Comparison of ENCODE assay signal across 33 cellular contexts in the genomic region with DNA sequence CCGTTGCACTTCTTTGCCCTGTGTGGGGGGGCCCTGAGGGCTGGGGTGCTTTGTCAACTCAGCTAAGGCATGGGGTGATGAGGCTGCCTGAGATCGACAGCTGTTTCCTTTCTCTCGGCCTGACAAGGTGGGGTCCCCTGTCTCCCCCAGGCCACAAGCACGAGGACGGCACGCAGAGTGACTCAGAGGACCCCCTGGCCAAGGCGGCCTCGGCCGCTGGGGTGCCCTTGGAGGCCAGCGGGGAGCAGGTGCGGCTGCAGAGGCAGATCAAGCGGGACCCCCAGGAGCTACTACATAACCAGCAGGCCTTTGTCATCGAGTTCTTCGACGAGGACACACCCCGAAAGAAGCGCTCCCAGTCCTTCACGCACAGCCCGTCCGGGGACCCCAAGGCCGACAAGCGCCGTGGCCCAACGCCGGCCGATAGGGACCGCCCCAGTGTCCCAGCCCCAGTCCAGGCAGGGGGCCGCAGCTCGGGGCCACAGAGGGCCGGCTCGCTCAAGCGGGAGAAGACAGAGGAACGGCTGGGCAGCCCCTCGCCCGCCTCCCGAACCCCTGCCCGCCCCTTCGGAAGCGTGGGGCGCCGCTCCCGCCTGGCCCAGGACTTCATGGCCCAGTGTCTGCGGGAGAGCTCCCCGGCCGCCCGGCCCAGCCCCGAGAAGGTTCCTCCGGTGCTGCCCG. TPM values are rescaled to one million over a fixed set of nuclear protein-coding genes. Genes with fewer than 3 reads are reported as not detected.
DNase-seq lines count a peak whose midpoint lies in the region; ATAC-seq, FAIRE-seq and TF ChIP-seq lines count a peak whose summit lies in the region.
"Had no signal": no experiment of that assay in that cellular context is flagged by ENCODE, and none has a peak within 500 bp of the region (broad histone marks: within the 10 kb centered on the region; RNA-seq: fewer than 3 reads in every experiment).

No MANE protein-coding gene starts in this region.

- no peaks in the 10 kb centered on the region for H3K27me3 Mint-ChIP-seq in chondrocyte (ENCODE audit: low read depth)
- H3K27me3 Mint-ChIP-seq: activated naive CD4-positive, alpha-beta T cell treated with anti-CD3 and anti-CD28 coated beads, Interleukin-2, amount 10 ng/mL, durations not matched to agents 7 days and 5 days had no signal

- no peak for FAIRE-seq in HepG2 (lab: Jason Lieb, UNC)
- FAIRE-seq: GM12878 had no signal

- no peak for TF ChIP-seq EP300 in HepG2 (IDR thresholded peaks at IDR 0.05; ENCODE audit: low read depth in 2 of 2, low read length in 2 of 2)
- TF ChIP-seq EP300 in HepG2 (CRISPR knock-in tag; IDR thresholded peaks at IDR 0.05; ENCODE audit: borderline replicate concordance) = no peak

- TF ChIP-seq RAD21 in HepG2 (CRISPR knock-in tag; IDR thresholded peaks at IDR 0.05) = no peak

- in situ Hi-C loops in HepG2 (cut with HindIII; ENCODE audit: extremely low pct_ligation_motif_present, low pct_unique_long_range_greater_than_20kb) = no loop called here

- H3K4me1 ChIP-seq in HepG2 (ENCODE audit: insufficient read depth, low read length) (no peaks in the 10 kb centered on the region), colonic mucosa (no peaks in the 10 kb centered on the region), OCI-LY7 (ENCODE audit: insufficient read depth, low read length, poor library complexity, severe bottlenecking) (no peaks in the 10 kb centered on the region)
- H3K4me1 ChIP-seq: adrenal gland, body of pancreas, vagina had no signal

- ATAC-seq in HepG2 = no peak
- ATAC-seq in HG03442 (IDR thresholded peaks at IDR 0.05; ENCODE audit: unreplicated experiment) = no peak
- ATAC-seq: body of pancreas, GM12878, sciatic nerve had no signal

- H3K4me3 ChIP-seq in HepG2 (replicated peaks in 1 of 3; ENCODE audit: insufficient read depth in 1 of 3, low read depth in 2 of 3, low read length in 3 of 3) (no peak overlapping the region), colonic mucosa (no peak overlapping the region), OCI-LY7 (ENCODE audit: low read depth, low read length, poor library complexity, severe bottlenecking) (no peak overlapping the region)
- H3K4me3 ChIP-seq: adrenal gland, body of pancreas, GM12878, hepatocyte, neural progenitor cell, SJCRH30, tibial artery, vagina had no signal

- no peaks in the 10 kb centered on the region for H4K20me1 ChIP-seq in HepG2 (ENCODE audit: insufficient read depth, low read length)
- no peaks in the 10 kb centered on the region for H4K20me1 ChIP-seq in OCI-LY7 (ENCODE audit: insufficient read depth, low read length)

- no peak overlapping the region for H3K4me3 Mint-ChIP-seq in chondrocyte (ENCODE audit: unreplicated experiment)
- H3K4me3 Mint-ChIP-seq: activated naive CD4-positive, alpha-beta T cell treated with anti-CD3 and anti-CD28 coated beads, Interleukin-2, amount 10 ng/mL, durations not matched to agents 7 days and 5 days; neural progenitor cell had no signal

- no peaks in the 10 kb centered on the region for H3K4me1 Mint-ChIP-seq in chondrocyte (ENCODE audit: low read depth)
- H3K4me1 Mint-ChIP-seq: activated naive CD4-positive, alpha-beta T cell treated with anti-CD3 and anti-CD28 coated beads, Interleukin-2, amount 10 ng/mL, durations not matched to agents 7 days and 5 days had no signal

- H3K79me2 ChIP-seq in HepG2 (ENCODE audit: insufficient read depth, low read length) (no peaks in the 10 kb centered on the region), OCI-LY7 (ENCODE audit: insufficient read depth, low read depth, low read length) (no peaks in the 10 kb centered on the region)
- H3K79me2 ChIP-seq: hepatocyte had no signal

- H3K27ac ChIP-seq in HepG2 (ENCODE audit: extremely low read length, insufficient read depth, low read length) (no peak overlapping the region), colonic mucosa (no peak overlapping the region), OCI-LY7 (ENCODE audit: low read depth, low read length, poor library complexity, severe bottlenecking) (no peak overlapping the region)
- H3K27ac ChIP-seq: adrenal gland, body of pancreas, hepatocyte, neural progenitor cell, SJCRH30, tibial artery, vagina had no signal

- H3K36me3 ChIP-seq in HepG2 (replicated peaks in 1 of 2; ENCODE audit: control insufficient read depth in 1 of 2, insufficient read depth in 2 of 2, low read length in 2 of 2) (peaks cover 13 to 21% of the 10 kb centered on the region in 2 experiments; a peak in 3 of 5 replicates), colonic mucosa (peaks cover 3% of the 10 kb centered on the region), OCI-LY7 (ENCODE audit: insufficient read depth, low read length) (no peaks in the 10 kb centered on the region)
- H3K36me3 ChIP-seq: neural progenitor cell, SJCRH30 had no signal

- peak; percentile 1 for DNase-seq in stimulated activated CD4-positive, alpha-beta T cell treated with anti-CD3 and anti-CD28 coated beads, Interleukin-4, amount 100 ng/mL, for 1 hour
- DNase-seq in stimulated activated CD4-positive, alpha-beta T cell treated with anti-CD3 and anti-CD28 coated beads, Interleukin-1b, Interleukin-23, amount 100 ng/mL, for 48 hours = no peak
- DNase-seq in chondrocyte (ENCODE audit: low spot score) (peak; percentile 94), HepG2 (ENCODE audit: low spot score) (no peak), colonic mucosa (no peak), OCI-LY7 (ENCODE audit: low spot score) (no peak)
- DNase-seq: activated CD4-positive, alpha-beta T cell treated with anti-CD3 and anti-CD28 coated beads, Interleukin-2, amount 50 U/mL, for 4 hours; C1 segment of cervical spinal cord; cerebellar nuclear complex; DMS153; foreskin melanocyte; IMR-90; mesenchymal stem cell; MV-4-11; NCI-H1436; NCI-H2081; NCI-H345; stimulated activated CD4-positive, alpha-beta T cell treated with anti-CD3 and anti-CD28 coated beads, Interleukin-12 subunit alpha, Interleukin-12 subunit beta, amount 100 ng/mL, for 4 hours; stimulated activated CD4-positive, alpha-beta T cell treated with anti-CD3 and anti-CD28 coated beads, Interleukin-4, amount 100 ng/mL, for 24 hours; SW 1271; tibial artery had no signal

- no peak overlapping the region for H3K27ac Mint-ChIP-seq in chondrocyte (ENCODE audit: unreplicated experiment)
- H3K27ac Mint-ChIP-seq: activated naive CD4-positive, alpha-beta T cell treated with anti-CD3 and anti-CD28 coated beads, Interleukin-2, amount 10 ng/mL, durations not matched to agents 7 days and 5 days; neural progenitor cell had no signal

- BruUV-seq in HepG2 (replicated peaks; lab: Mats Ljungman, UMichigan) (TSS peak; percentile 47), OCI-LY7 (replicated peaks; lab: Mats Ljungman, UMichigan) (no TSS peak)

- no peaks in the 10 kb centered on the region for H3K9me3 Mint-ChIP-seq in chondrocyte (ENCODE audit: low read depth)
- H3K9me3 Mint-ChIP-seq: activated naive CD4-positive, alpha-beta T cell treated with anti-CD3 and anti-CD28 coated beads, Interleukin-2, amount 10 ng/mL, durations not matched to agents 7 days and 5 days; neural progenitor cell had no signal

- 96% methylated on average over 11 of the region's 49 CpGs for WGBS in HepG2 (ENCODE audit: low lambda C conversion rate)

- CTCF ChIA-PET in HepG2 (lab: Yijun Ruan, JAX; ENCODE audit: low intra/inter-chr PET ratio, low total read pairs) (no interaction called here), OCI-LY7 (lab: Charles Lee; ENCODE audit: unreplicated experiment) (no interaction called here)

- POLR2A ChIA-PET in HepG2 (lab: Yijun Ruan, JAX) (no interaction called here), OCI-LY7 (lab: Charles Lee) (no interaction called here)

- no peaks in the 10 kb centered on the region for H3K27me3 ChIP-seq in HepG2 (ENCODE audit: control insufficient read depth in 1 of 2, insufficient read depth in 2 of 2, low read length in 2 of 2)
- no peaks in the 10 kb centered on the region for H3K27me3 ChIP-seq in colonic mucosa
- H3K27me3 ChIP-seq: adrenal gland, body of pancreas, hepatocyte, neural progenitor cell, SJCRH30, tibial artery, vagina had no signal

- H3K9me3 ChIP-seq in HepG2 (ENCODE audit: low read length) (no peaks in the 10 kb centered on the region), colonic mucosa (no peaks in the 10 kb centered on the region), OCI-LY7 (ENCODE audit: low read length) (no peaks in the 10 kb centered on the region)
- H3K9me3 ChIP-seq: adrenal gland, body of pancreas, SJCRH30, tibial artery, vagina had no signal

- intact Hi-C loops in HepG2 (cut with micrococcal nuclease; ENCODE audit: unreplicated experiment) = no loop called here
- intact Hi-C loops in colonic mucosa (cut with DNase I) = no loop called here
- intact Hi-C loops in OCI-LY7 (cut with micrococcal nuclease; ENCODE audit: unreplicated experiment) = no loop called here

- H3K9ac ChIP-seq in HepG2 (ENCODE audit: insufficient read depth, low read depth, low read length) (no peak overlapping the region), colonic mucosa (ENCODE audit: low read depth in 2 of 2, low read length in 2 of 2) (no peak overlapping the region)
- H3K9ac ChIP-seq: neural progenitor cell had no signal

- H3K9me2 ChIP-seq in OCI-LY7 (ENCODE audit: insufficient read depth, low read length) = no peaks in the 10 kb centered on the region

- H2AFZ ChIP-seq in HepG2 (ENCODE audit: low read length) (no peak overlapping the region), OCI-LY7 (ENCODE audit: low read length) (no peak overlapping the region)
- H2AFZ ChIP-seq: hepatocyte, neural progenitor cell had no signal

- H3K4me2 ChIP-seq in HepG2 (ENCODE audit: low read depth, low read length) = no peak overlapping the region
- H3K4me2 ChIP-seq in OCI-LY7 (ENCODE audit: low read length) = no peak overlapping the region
- H3K4me2 ChIP-seq: hepatocyte, neural progenitor cell had no signal

- peaks cover 9% of the 10 kb centered on the region for H3K36me3 Mint-ChIP-seq in chondrocyte (ENCODE audit: low read depth)
- H3K36me3 Mint-ChIP-seq: activated naive CD4-positive, alpha-beta T cell treated with anti-CD3 and anti-CD28 coated beads, Interleukin-2, amount 10 ng/mL, durations not matched to agents 7 days and 5 days; neural progenitor cell had no signal

- TF ChIP-seq CTCF in chondrocyte (IDR thresholded peaks at IDR 0.05) (no peak), HepG2 (CRISPR knock-in tag; IDR thresholded peaks at IDR 0.05) (no peak), colonic mucosa (IDR thresholded peaks at IDR 0.05) (no peak), OCI-LY7 (conservative IDR thresholded peaks at IDR 0.05; ENCODE audit: low read length) (no peak)

- TF ChIP-seq POLR2A in HepG2 (IDR thresholded peaks at IDR 0.05; ENCODE audit: insufficient read depth in 1 of 2, low read depth in 2 of 2, low read length in 2 of 2) = no peak

RNA-seq across cellular contexts. Expression of gene CEP170B, which starts 18.8 kb away (rescaled TPM):
- total RNA-seq in chondrocyte (31.7 to 39.6 TPM (median 39.2 TPM) in 3 replicates), HepG2 (2016; rRNA removed; fragmentation: Illumina TruSeq; extraction: Trizol) (4.4 and 8.8 TPM in 2 replicates), colonic mucosa (100 to 1,000 TPM in 1 of 2 donors, 10 to 100 TPM in 1; 57.2 to 110 TPM), OCI-LY7 (2022) (0.09 and 0.10 TPM in 2 replicates)
- total RNA-seq in HepG2 (2016; cell fraction: cytosol; rRNA removed; fragmentation: Illumina TruSeq; extraction: Trizol; ENCODE audit: low read depth) = 1.9 and 3.8 TPM in 2 replicates
- total RNA-seq in HepG2 (2016; cell fraction: insoluble cytoplasmic fraction; rRNA removed; fragmentation: Illumina TruSeq; extraction: Trizol) = 3.5 and 8.9 TPM in 2 replicates
- total RNA-seq in HepG2 (2016; cell fraction: membrane; rRNA removed; fragmentation: Illumina TruSeq; extraction: Trizol) = 2.8 and 3.2 TPM in 2 replicates
- 7.2 and 8.8 TPM in 2 replicates for total RNA-seq in HepG2 (2016; cell fraction: nucleus; rRNA removed; fragmentation: Illumina TruSeq; extraction: Trizol)
- 4.3 and 6.2 TPM in 2 replicates for polyA plus RNA-seq in HepG2 (2011; rRNA removed)
- 3.5 and 4.9 TPM in 2 replicates for polyA plus RNA-seq in HepG2 (2011; cell fraction: cytosol; rRNA removed)
- 25.2 and 37.7 TPM in 2 replicates for polyA plus RNA-seq in HepG2 (2011; cell fraction: nucleus; rRNA removed)
- polyA plus RNA-seq in HepG2 (2012) = 7.4 and 10.5 TPM in 2 replicates
- polyA plus RNA-seq in HepG2 (2016; cell fraction: cytosol; fragmentation: Illumina TruSeq; extraction: Trizol; ENCODE audit: low read depth) = 0.50 and 0.58 TPM in 2 replicates
- 4.9 and 7.1 TPM in 2 replicates for polyA plus RNA-seq in HepG2 (2016; cell fraction: insoluble cytoplasmic fraction; fragmentation: Illumina TruSeq; extraction: Trizol; ENCODE audit: low read depth)
- polyA plus RNA-seq in HepG2 (2016; cell fraction: membrane; fragmentation: Illumina TruSeq; extraction: Trizol; ENCODE audit: low read depth) = 1.8 and 2.2 TPM in 2 replicates
- 43.8 and 50.2 TPM in 2 replicates for polyA plus RNA-seq in HepG2 (2016; cell fraction: nucleus; fragmentation: Illumina TruSeq; extraction: Trizol; ENCODE audit: insufficient read depth, low read depth)
- 6.4 and 7.9 TPM in 2 replicates for polyA minus RNA-seq in HepG2 (2011; rRNA and poly(A)+ RNA removed; ENCODE audit: low replicate concordance)
- polyA minus RNA-seq in HepG2 (2011; cell fraction: cytosol; rRNA and poly(A)+ RNA removed) = 4.6 and 7.0 TPM in 2 replicates
- 4.1 and 5.7 TPM in 2 replicates for polyA minus RNA-seq in HepG2 (2011; cell fraction: nucleus; rRNA and poly(A)+ RNA removed)
- total RNA-seq in OCI-LY7 (2014; rRNA removed; shearing (Covaris generic)) = 0.16 TPM in 1 of 2 replicates, not detected in the other

RNA-seq across cellular contexts. Expression of gene PLD4, which starts 40.9 kb away (rescaled TPM):
- 0.07 to 0.10 TPM in 2 of 3 replicates, not detected in the other for total RNA-seq in chondrocyte
- not detected in 2 replicates for total RNA-seq in HepG2 (2016; rRNA removed; fragmentation: Illumina TruSeq; extraction: Trizol)
- total RNA-seq in HepG2 (2016; cell fraction: cytosol; rRNA removed; fragmentation: Illumina TruSeq; extraction: Trizol; ENCODE audit: low read depth) = not detected in 2 replicates
- total RNA-seq in HepG2 (2016; cell fraction: insoluble cytoplasmic fraction; rRNA removed; fragmentation: Illumina TruSeq; extraction: Trizol) = not detected in 2 replicates
- total RNA-seq in HepG2 (2016; cell fraction: membrane; rRNA removed; fragmentation: Illumina TruSeq; extraction: Trizol) = not detected in 2 replicates
- not detected in 2 replicates for total RNA-seq in HepG2 (2016; cell fraction: nucleus; rRNA removed; fragmentation: Illumina TruSeq; extraction: Trizol)
- polyA plus RNA-seq in HepG2 (2011; rRNA removed) = not detected in 2 replicates
- not detected in 2 replicates for polyA plus RNA-seq in HepG2 (2011; cell fraction: cytosol; rRNA removed)
- not detected in 2 replicates for polyA plus RNA-seq in HepG2 (2011; cell fraction: nucleus; rRNA removed)
- not detected in 2 replicates for polyA plus RNA-seq in HepG2 (2012)
- polyA plus RNA-seq in HepG2 (2016; cell fraction: cytosol; fragmentation: Illumina TruSeq; extraction: Trizol; ENCODE audit: low read depth) = not detected in 2 replicates
- polyA plus RNA-seq in HepG2 (2016; cell fraction: insoluble cytoplasmic fraction; fragmentation: Illumina TruSeq; extraction: Trizol; ENCODE audit: low read depth) = not detected in 2 replicates
- not detected in 2 replicates for polyA plus RNA-seq in HepG2 (2016; cell fraction: membrane; fragmentation: Illumina TruSeq; extraction: Trizol; ENCODE audit: low read depth)
- not detected in 2 replicates for polyA plus RNA-seq in HepG2 (2016; cell fraction: nucleus; fragmentation: Illumina TruSeq; extraction: Trizol; ENCODE audit: insufficient read depth, low read depth)
- polyA minus RNA-seq in HepG2 (2011; rRNA and poly(A)+ RNA removed; ENCODE audit: low replicate concordance) = 0.02 TPM in 1 of 2 replicates, not detected in the other
- not detected in 2 replicates for polyA minus RNA-seq in HepG2 (2011; cell fraction: cytosol; rRNA and poly(A)+ RNA removed)
- polyA minus RNA-seq in HepG2 (2011; cell fraction: nucleus; rRNA and poly(A)+ RNA removed) = not detected in 2 replicates
- 1 to 10 TPM in 1 of 2 donors, not detected in 1; 1.2 TPM for total RNA-seq in colonic mucosa
- 0.66 TPM in 1 of 2 replicates, not detected in the other for total RNA-seq in OCI-LY7 (2014; rRNA removed; shearing (Covaris generic))
- total RNA-seq in OCI-LY7 (2022) = 3.7 and 5.1 TPM in 2 replicates
- total RNA-seq: body of pancreas, H4, hepatocyte, IMR-90, LHCN-M2, SJCRH30, vagina had no signal

Comparison
In these comparisons a context has a peak if more than half of its experiments do, and no peak if none do; other contexts are left out.
1. DNase-seq: peak in stimulated activated CD4-positive, alpha-beta T cell treated with anti-CD3 and anti-CD28 coated beads, Interleukin-4, amount 100 ng/mL, for 1 hour (single experiment) and chondrocyte (single experiment); none in stimulated activated CD4-positive, alpha-beta T cell treated with anti-CD3 and anti-CD28 coated beads, Interleukin-1b, Interleukin-23, amount 100 ng/mL, for 48 hours (single experiment), HepG2 (single experiment), colonic mucosa (single experiment) and OCI-LY7 (single experiment).